ENCODE assay signal across 16 cellular contexts in genomic region chr14:92520102-92520651, GRCh38. TPM values are rescaled to one million over a fixed set of nuclear protein-coding genes. Genes with fewer than 3 reads are reported as not detected.
DNase-seq lines count a peak whose midpoint lies in the region; ATAC-seq and TF ChIP-seq lines count a peak whose summit lies in the region.
"Had no signal": no experiment of that assay in that cellular context is flagged by ENCODE, and none has a peak within 500 bp of the region (broad histone marks: within the 10 kb centered on the region; RNA-seq: fewer than 3 reads in every experiment).

No MANE protein-coding gene starts in this region.

- no peaks in the 10 kb centered on the region for H3K9me3 Mint-ChIP-seq in activated CD8-positive, alpha-beta T cell treated with anti-CD3 and anti-CD28 coated beads, Interleukin-2, amount 10 ng/mL, durations not matched to agents 7 days and 5 days (ENCODE audit: insufficient read depth)
- peaks cover 0 to 4% of the 10 kb centered on the region in 2 donors for H3K9me3 Mint-ChIP-seq in natural killer cell

- no peak overlapping the region for H3K4me3 ChIP-seq in GM12865 (ENCODE audit: low read depth, low read length)
- H3K4me3 ChIP-seq: right atrium auricular region had no signal

- ATAC-seq in GM21423 (IDR thresholded peaks at IDR 0.05; ENCODE audit: unreplicated experiment), result peak; percentile 65
- peak; percentile 39 for ATAC-seq in activated CD8-positive, alpha-beta T cell treated with anti-CD3 and anti-CD28 coated beads, Interleukin-2, amount 10 ng/mL, durations not matched to agents 7 days and 5 days
- ATAC-seq in natural killer cell, result peak; percentile 69 to 89 (median 88)

- H3K27me3 Mint-ChIP-seq in activated CD8-positive, alpha-beta T cell treated with anti-CD3 and anti-CD28 coated beads, Interleukin-2, amount 10 ng/mL, durations not matched to agents 7 days and 5 days (ENCODE audit: low read depth), result no peaks in the 10 kb centered on the region
- H3K27me3 Mint-ChIP-seq in natural killer cell (ENCODE audit: low read depth in 2 of 2), result no peaks in the 10 kb centered on the region
- H3K27me3 Mint-ChIP-seq: naive B cell had no signal

- peak overlapping the region; percentile 93 for H3K27ac Mint-ChIP-seq in activated CD8-positive, alpha-beta T cell treated with anti-CD3 and anti-CD28 coated beads, Interleukin-2, amount 10 ng/mL, durations not matched to agents 7 days and 5 days
- peak overlapping the region; percentile 97 to 98 for H3K27ac Mint-ChIP-seq in natural killer cell

- TF ChIP-seq CTCF in GM12865 (IDR thresholded peaks at IDR 0.05; ENCODE audit: insufficient read depth, low read depth, low read length, missing control alignments) (no peak), natural killer cell (IDR thresholded peaks at IDR 0.05) (no peak)

- peaks cover 56% of the 10 kb centered on the region for H3K36me3 Mint-ChIP-seq in activated CD8-positive, alpha-beta T cell treated with anti-CD3 and anti-CD28 coated beads, Interleukin-2, amount 10 ng/mL, durations not matched to agents 7 days and 5 days (ENCODE audit: low read depth)
- H3K36me3 Mint-ChIP-seq in natural killer cell, result no peaks in the 10 kb centered on the region

- H3K4me1 Mint-ChIP-seq in activated CD8-positive, alpha-beta T cell treated with anti-CD3 and anti-CD28 coated beads, Interleukin-2, amount 10 ng/mL, durations not matched to agents 7 days and 5 days (ENCODE audit: low read depth), result peaks cover 97% of the 10 kb centered on the region
- H3K4me1 Mint-ChIP-seq in natural killer cell, result peaks cover 82 to 98% of the 10 kb centered on the region in 2 donors

- peak; percentile 16 for DNase-seq in GM12865 (ENCODE audit: low read depth)
- DNase-seq in activated CD8-positive, alpha-beta T cell treated with anti-CD3 and anti-CD28 coated beads, Interleukin-2, amount 10 ng/mL, durations not matched to agents 7 days and 5 days, result peak; percentile 74
- peak; percentile 56 for DNase-seq in natural killer cell
- DNase-seq in HCEC 1CT, result no peak
- DNase-seq in RKO (ENCODE audit: low spot score), result no peak
- no peak for DNase-seq in A172 (ENCODE audit: low spot score)
- DNase-seq in GM19238 (ENCODE audit: insufficient read length, low spot score), result no peak
- DNase-seq: activated CD4-positive, alpha-beta T cell treated with anti-CD3 and anti-CD28 coated beads for 1 hour; activated gamma-delta T cell; GDM1; Kasumi-1; naive B cell; NCI-H2029 treated with DMSO at 0.1 percent for 48 hours; SW 1271 had no signal

- CTCF ChIA-PET in activated CD8-positive, alpha-beta T cell treated with anti-CD3 and anti-CD28 coated beads, Interleukin-2, amount 10 ng/mL, durations not matched to agents 7 days and 5 days (lab: Charles Lee), result no interaction called here

- intact Hi-C loops in natural killer cell (cut with micrococcal nuclease), result no loop called here

- POLR2A ChIA-PET in activated CD8-positive, alpha-beta T cell treated with anti-CD3 and anti-CD28 coated beads, Interleukin-2, amount 10 ng/mL, durations not matched to agents 7 days and 5 days (lab: Charles Lee), result no interaction called here

- H3K4me3 Mint-ChIP-seq in activated CD8-positive, alpha-beta T cell treated with anti-CD3 and anti-CD28 coated beads, Interleukin-2, amount 10 ng/mL, durations not matched to agents 7 days and 5 days, result peak overlapping the region; percentile 68
- peak overlapping the region; percentile 85 for H3K4me3 Mint-ChIP-seq in natural killer cell
- H3K4me3 Mint-ChIP-seq: naive B cell had no signal

RNA-seq across cellular contexts. Expression of gene RIN3, which starts 6.6 kb away (rescaled TPM):
- total RNA-seq in activated CD8-positive, alpha-beta T cell treated with anti-CD3 and anti-CD28 coated beads, Interleukin-2, amount 10 ng/mL, durations not matched to agents 7 days and 5 days, result 10 to 100 TPM; 85.6 to 89.0 TPM
- 100 to 1,000 TPM; 248 to 289 (median 282) TPM for total RNA-seq in natural killer cell
- total RNA-seq in A172 (2014; rRNA removed; shearing (Covaris generic)), result 0.33 and 2.6 TPM in 2 replicates

Comparison
In these comparisons a context has a peak if more than half of its experiments do, and no peak if none do; other contexts are left out.
1. DNase-seq: peak in GM12865 (single experiment), activated CD8-positive, alpha-beta T cell treated with anti-CD3 and anti-CD28 coated beads, Interleukin-2, amount 10 ng/mL, durations not matched to agents 7 days and 5 days (single experiment) and natural killer cell (single experiment); none in HCEC 1CT (single experiment), RKO (single experiment), A172 (single experiment) and GM19238 (single experiment).
2. RNA of gene RIN3, which starts 6.6 kb away (total RNA-seq): 248 to 289 TPM in natural killer cell and 85.6 to 89.0 TPM in activated CD8-positive, alpha-beta T cell treated with anti-CD3 and anti-CD28 coated beads, Interleukin-2, amount 10 ng/mL, durations not matched to agents 7 days and 5 days; 0.33 to 2.6 TPM in A172; every median in the first group is over 10 times any median in the second.
3. Peak in every context shown above with its lines, with median percentiles within 50 percentile points of each other: ATAC-seq.